ENCODE assay signal across 27 cellular contexts in genomic region chr4:80150387-80151173, GRCh38.
"Had no signal": no experiment of that assay in that cellular context is flagged by ENCODE, and none has a peak within 500 bp of the region (broad histone marks: within the 10 kb centered on the region; RNA-seq: fewer than 3 reads in every experiment).

No MANE protein-coding gene starts in this region.

- H3K27ac ChIP-seq: neural progenitor cell, ovary, parathyroid adenoma, psoas muscle, right lobe of liver, sigmoid colon, stomach, thoracic aorta, thyroid gland, tibial nerve, upper lobe of left lung, vagina had no signal

- H3K9ac ChIP-seq: neural progenitor cell, parathyroid adenoma had no signal

- H3K36me3 ChIP-seq: neural progenitor cell, ovary, right lobe of liver, sigmoid colon, stomach, thoracic aorta, thyroid gland, tibial nerve, upper lobe of left lung, vagina had no signal

- H3K4me3 ChIP-seq: neural progenitor cell, ovary, psoas muscle, right lobe of liver, sigmoid colon, stomach, thoracic aorta, thyroid gland, tibial nerve, upper lobe of left lung, vagina had no signal

- H3K4me1 ChIP-seq: parathyroid adenoma, psoas muscle, right lobe of liver, sigmoid colon, stomach, thyroid gland, upper lobe of left lung had no signal

- H3K27me3 ChIP-seq: neural progenitor cell, ovary, right lobe of liver, sigmoid colon, stomach, thyroid gland, tibial nerve, upper lobe of left lung, vagina had no signal

- DNase-seq: nephron progenitor cell; occipital lobe; ovary; posterior cingulate gyrus; psoas muscle; right cardiac atrium; right lobe of liver; sigmoid colon; small intestine; stimulated activated CD4-positive, alpha-beta T cell treated with anti-CD3 and anti-CD28 coated beads, Interleukin-15, amount 100 ng/mL, for 24 hours; stimulated activated CD4-positive, alpha-beta T cell treated with anti-CD3 and anti-CD28 coated beads, Interleukin-2, amount 100 ng/mL, for 24 hours; stimulated activated CD4-positive, alpha-beta T cell treated with anti-CD3 and anti-CD28 coated beads, Interleukin-2, amount 100 ng/mL, for 48 hours; stimulated activated CD4-positive, alpha-beta T cell treated with anti-CD3 and anti-CD28 coated beads, Interleukin-4, amount 100 ng/mL, for 24 hours; stimulated activated naive B cell treated with anti-CD40 and anti-IgM and Interleukin-4, amounts not matched to agents 10 μg/mL and 1 μg/mL and 100 μg/mL, for 72 hours; stimulated activated naive CD4-positive, alpha-beta T cell treated with Interleukin-2 at 50 U/mL for 16 hours; stomach; thyroid gland; trophoblast cell; upper lobe of left lung had no signal

- H2AFZ ChIP-seq: neural progenitor cell, parathyroid adenoma had no signal

- FAIRE-seq: small intestine, urothelium cell line had no signal

- H3K4me2 ChIP-seq: neural progenitor cell had no signal

- H3K79me2 ChIP-seq: parathyroid adenoma had no signal

- H3K9me3 ChIP-seq: ovary, psoas muscle, right lobe of liver, sigmoid colon, stomach, thoracic aorta, thyroid gland, tibial nerve, upper lobe of left lung, vagina had no signal

- ATAC-seq: natural killer cell treated with Interleukin-12 subunit alpha and Interleukin-12 subunit beta and Interleukin-15 and Interleukin-18, amount 100 ng/mL, for 72 hours; psoas muscle; right cardiac atrium; right lobe of liver; stimulated activated effector memory CD8-positive, alpha-beta T cell treated with anti-CD3 and anti-CD28 coated beads, Interleukin-12 subunit alpha, Interleukin-12 subunit beta, amount 100 ng/mL, for 72 hours; stimulated activated naive B cell treated with anti-CD40 and anti-IgM and Interleukin-4, amounts not matched to agents 10 μg/mL and 1 μg/mL and 100 μg/mL, for 72 hours had no signal
